Comparison of ENCODE assay signal across 9 cellular contexts in the genomic region with DNA sequence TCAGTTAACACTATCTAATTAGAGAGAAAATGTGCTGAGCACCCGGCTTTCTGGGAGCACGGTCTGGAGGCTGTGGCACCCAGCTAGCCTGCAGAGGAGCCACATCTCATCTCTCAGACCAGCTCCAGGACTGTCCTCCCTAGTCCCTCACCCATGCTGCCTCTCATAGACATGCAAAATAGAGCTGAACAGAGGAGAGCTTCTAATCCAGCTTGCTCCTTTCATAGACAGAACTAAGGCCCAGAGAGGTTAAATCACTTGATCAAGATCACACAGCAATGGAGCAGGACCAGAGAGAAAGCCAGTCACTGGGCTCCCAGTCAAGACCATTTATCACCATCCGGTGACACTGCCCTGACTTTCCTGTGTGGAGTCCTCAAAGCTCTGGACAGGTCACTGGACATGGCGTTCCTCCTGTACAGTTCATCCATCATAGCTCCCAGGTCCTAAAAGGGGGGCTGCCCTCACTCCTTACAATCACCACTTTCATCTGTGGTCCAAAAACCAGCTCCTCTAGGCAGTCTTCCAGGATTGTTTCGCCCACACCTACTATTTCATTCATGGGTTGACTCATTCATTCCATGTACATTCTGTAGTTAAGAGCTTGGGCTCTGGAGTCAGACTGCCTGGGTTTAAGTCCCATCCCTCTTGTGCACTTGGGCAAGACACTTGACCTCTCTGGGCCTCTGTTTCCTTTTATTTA. TPM values are rescaled to one million over a fixed set of nuclear protein-coding genes. Genes with fewer than 3 reads are reported as not detected.
DNase-seq lines count a peak whose midpoint lies in the region; ATAC-seq and TF ChIP-seq lines count a peak whose summit lies in the region.
"Had no signal": no experiment of that assay in that cellular context is flagged by ENCODE, and none has a peak within 500 bp of the region (broad histone marks: within the 10 kb centered on the region; RNA-seq: fewer than 3 reads in every experiment).

No MANE protein-coding gene starts in this region.

- ATAC-seq in GM18505 (IDR thresholded peaks at IDR 0.05; ENCODE audit: unreplicated experiment), result no peak
- ATAC-seq in left ventricle myocardium superior, result no peak
- ATAC-seq in GM19395 (IDR thresholded peaks at IDR 0.05; ENCODE audit: unreplicated experiment), result no peak

- H3K9me3 ChIP-seq in PC-9 (ENCODE audit: insufficient read depth, low read depth) (no peaks in the 10 kb centered on the region), osteoblast (ENCODE audit: low read depth, low read length) (no peaks in the 10 kb centered on the region)

- no peak overlapping the region for H2AFZ ChIP-seq in PC-9
- H2AFZ ChIP-seq in osteoblast (ENCODE audit: low read length), result no peak overlapping the region

- DNase-seq in EL (peak; percentile 92), PC-9 (peak in 1 of 2 experiments; percentile 78), epithelial cell of esophagus (ENCODE audit: low read depth) (peak; percentile 92), osteoblast (ENCODE audit: insufficient read length, low spot score, missing footprints) (peak; percentile 93), GF-D8 (lab: John Stamatoyannopoulos, UW) (no peak), left ventricle myocardium superior (no peak)
- DNase-seq: activated CD4-positive, alpha-beta memory T cell treated with anti-CD3 and anti-CD28 coated beads, Interleukin-2, amount 10 ng/mL, durations not matched to agents 7 days and 5 days had no signal

- intact Hi-C loops in PC-9 (cut with micrococcal nuclease; ENCODE audit: unreplicated experiment), result loop anchor here (1.0 kb wide), 1 partner anchor 342 kb away; no protein-coding TSS in a partner anchor
- intact Hi-C loops in left ventricle myocardium superior (cut with micrococcal nuclease), result loop anchor here (5.0 to 10.0 kb wide), 3 partner anchors 120 to 580 kb away; no protein-coding TSS in a partner anchor

- H3F3A ChIP-seq in PC-9 (ENCODE audit: insufficient read depth, low read depth), result peaks cover 45% of the 10 kb centered on the region

- H3K4me1 ChIP-seq in PC-9 (replicated peaks; ENCODE audit: insufficient read depth), result peaks cover 39% of the 10 kb centered on the region
- H3K4me1 ChIP-seq in osteoblast (ENCODE audit: insufficient read depth, low read length), result peaks cover 29% of the 10 kb centered on the region

- CTCF ChIA-PET in PC-9 (lab: Charles Lee), result interaction anchor here (0.6 to 2.5 kb wide), 9 partner anchors 68 to 591 kb away, joined by 3 to 23 read pairs (median 4); no protein-coding TSS in a partner anchor

- POLR2A ChIA-PET in PC-9 (lab: Charles Lee; ENCODE audit: unreplicated experiment), result interaction anchor here (0.6 kb wide), 2 partner anchors 9 to 10 kb away, joined by 3 to 39 read pairs; a partner anchor contains a TSS

- no peaks in the 10 kb centered on the region for H3K79me2 ChIP-seq in PC-9 (ENCODE audit: low read depth)
- H3K79me2 ChIP-seq in osteoblast (ENCODE audit: insufficient read depth, low read length), result no peaks in the 10 kb centered on the region

- peak overlapping the region; percentile 97 for H3K27ac ChIP-seq in PC-9
- H3K27ac ChIP-seq in osteoblast (ENCODE audit: low read depth, low read length), result peak overlapping the region; percentile 58

- TF ChIP-seq CTCF in PC-9 (conservative IDR thresholded peaks at IDR 0.05) (no peak), epithelial cell of esophagus (IDR thresholded peaks at IDR 0.05; ENCODE audit: insufficient read depth, low read depth, low read length, missing control alignments) (no peak), osteoblast (IDR thresholded peaks at IDR 0.05; ENCODE audit: extremely low read depth, low read depth, low read length) (no peak)

- TF ChIP-seq POLR2A in GM18505 (IDR thresholded peaks at IDR 0.05; ENCODE audit: borderline replicate concordance, extremely low read depth, insufficient read depth, insufficient read length), result no peak

- H3K4me2 ChIP-seq in PC-9, result peak overlapping the region; percentile 60
- peak overlapping the region; percentile 73 for H3K4me2 ChIP-seq in osteoblast (ENCODE audit: insufficient read depth, low read length)

- no peaks in the 10 kb centered on the region for H3K9me2 ChIP-seq in PC-9 (ENCODE audit: insufficient read depth)

- BruUV-seq in PC-9 (replicated peaks; lab: Mats Ljungman, UMichigan), result no TSS peak

- H3K4me3 ChIP-seq in PC-9, result no peak overlapping the region
- H3K4me3 ChIP-seq in epithelial cell of esophagus (ENCODE audit: low read length), result no peak overlapping the region
- H3K4me3 ChIP-seq in osteoblast (ENCODE audit: insufficient read depth, low read length), result no peak overlapping the region

- H3K27me3 ChIP-seq in PC-9 (ENCODE audit: insufficient read depth, low read depth) (no peaks in the 10 kb centered on the region), osteoblast (ENCODE audit: insufficient read depth, low read length) (peaks cover 6% of the 10 kb centered on the region)

- H3K36me3 ChIP-seq in PC-9 (ENCODE audit: low read depth) (no peaks in the 10 kb centered on the region), osteoblast (ENCODE audit: insufficient read depth, low read length) (peaks cover 5% of the 10 kb centered on the region)

- H4K20me1 ChIP-seq in PC-9 (ENCODE audit: insufficient read depth), result no peaks in the 10 kb centered on the region
- peaks cover 4% of the 10 kb centered on the region for H4K20me1 ChIP-seq in osteoblast (ENCODE audit: insufficient read depth, low read length)

RNA-seq across cellular contexts. Expression of a gene that starts 8.8 kb away (rescaled TPM):
- total RNA-seq in PC-9 (2021), result 34.9 and 44.6 TPM in 2 replicates
- 0.36 and 1.5 TPM in 2 replicates for total RNA-seq in osteoblast
- 9.9 TPM for total RNA-seq in left ventricle myocardium superior

RNA-seq across cellular contexts. Expression of a gene that starts 13.2 kb away (rescaled TPM):
- total RNA-seq in PC-9 (2021), result 21.9 and 22.8 TPM in 2 replicates
- 31.8 and 37.3 TPM in 2 replicates for total RNA-seq in osteoblast
- 45.0 TPM for total RNA-seq in left ventricle myocardium superior

RNA-seq across cellular contexts. Expression of a gene that starts 57.6 kb away (rescaled TPM):
- total RNA-seq in PC-9 (2021) (not detected in 2 replicates), osteoblast (under 0.01 TPM in 1 of 2 replicates, not detected in the other), left ventricle myocardium superior (2.5 TPM)
- total RNA-seq: activated CD4-positive, alpha-beta memory T cell treated with anti-CD3 and anti-CD28 coated beads, Interleukin-2, amount 10 ng/mL, durations not matched to agents 7 days and 5 days had no signal

Comparison
In these comparisons a context has a peak if more than half of its experiments do, and no peak if none do; other contexts are left out.
1. DNase-seq: peak in EL (single experiment), epithelial cell of esophagus (single experiment) and osteoblast (single experiment); none in GF-D8 (single experiment) and left ventricle myocardium superior (single experiment).